8 cellular contexts compared by ENCODE assay signal in genomic region chrX:115650916-115651315, GRCh38.
DNase-seq lines count a peak whose midpoint lies in the region; ATAC-seq, FAIRE-seq and TF ChIP-seq lines count a peak whose summit lies in the region.

No MANE protein-coding gene starts in this region.

- H3K36me3 Mint-ChIP-seq in CD8-positive, alpha-beta memory T cell: no peaks in the 10 kb centered on the region

- no peaks in the 10 kb centered on the region for H3K27me3 ChIP-seq in lung (ENCODE audit: control insufficient read depth, insufficient read depth)
- no peaks in the 10 kb centered on the region for H3K27me3 ChIP-seq in CD8-positive, alpha-beta memory T cell (ENCODE audit: insufficient read depth, low read length, poor library complexity, severe bottlenecking)

- no peak overlapping the region for H3K27ac Mint-ChIP-seq in CD8-positive, alpha-beta memory T cell

- FAIRE-seq in A204.1 (lab: Jason Lieb, UNC): peak; percentile 29

- TF ChIP-seq CTCF in choroid plexus epithelial cell (conservative IDR thresholded peaks at IDR 0.05; ENCODE audit: low read depth, low read length): peak; percentile 72
- no peak for TF ChIP-seq CTCF in lung (IDR thresholded peaks at IDR 0.05; ENCODE audit: control extremely low read depth, extremely low read depth)

- peaks cover 0 to 4% of the 10 kb centered on the region in 2 donors for H3K27me3 Mint-ChIP-seq in CD8-positive, alpha-beta memory T cell

- H3K4me1 ChIP-seq in lung (ENCODE audit: control insufficient read depth in 2 of 2, insufficient read depth in 2 of 2, low read length in 2 of 2): no peaks in the 10 kb centered on the region
- H3K4me1 ChIP-seq in CD8-positive, alpha-beta memory T cell (ENCODE audit: insufficient read depth, low read length): no peaks in the 10 kb centered on the region

- H3K36me3 ChIP-seq in lung (ENCODE audit: control insufficient read depth in 2 of 2, insufficient read depth in 2 of 2, low read length in 2 of 2): no peaks in the 10 kb centered on the region
- no peaks in the 10 kb centered on the region for H3K36me3 ChIP-seq in CD8-positive, alpha-beta memory T cell (ENCODE audit: insufficient read depth, low read length)

- H3K4me3 ChIP-seq in choroid plexus epithelial cell (ENCODE audit: low read depth, low read length): no peak overlapping the region
- no peak overlapping the region for H3K4me3 ChIP-seq in lung
- H3K4me3 ChIP-seq in CD8-positive, alpha-beta memory T cell (ENCODE audit: low read length): no peak overlapping the region

- CTCF ChIA-PET in CD8-positive, alpha-beta memory T cell (lab: Charles Lee): no interaction called here

- POLR2A ChIA-PET in CD8-positive, alpha-beta memory T cell (lab: Charles Lee): no interaction called here

- DNase-seq in GM04504 (ENCODE audit: low read depth): peak; percentile 37
- peak; percentile 43 for DNase-seq in NCI-H526 treated with DMSO at 0.1 percent for 48 hours (lab: John Stamatoyannopoulos, UW)
- DNase-seq in choroid plexus epithelial cell (ENCODE audit: low read depth): peak; percentile 59
- peak; percentile 32 for DNase-seq in lung (ENCODE audit: low spot score)
- DNase-seq in CD8-positive, alpha-beta memory T cell: no peak

- 5 to 15% methylated on average over 2 of the region's 2 CpGs for WGBS in lung, 2 donors

- H3K9me3 Mint-ChIP-seq in CD8-positive, alpha-beta memory T cell: peaks cover 0 to 2% (median 0%) of the 10 kb centered on the region in 5 donors

- ATAC-seq in HG03469 (IDR thresholded peaks at IDR 0.05; ENCODE audit: unreplicated experiment) (peak; percentile 46), lung (ENCODE audit: insufficient read depth, low FRiP score) (no peak), GM19455 (IDR thresholded peaks at IDR 0.05; ENCODE audit: unreplicated experiment) (no peak)

- H3K4me1 Mint-ChIP-seq in CD8-positive, alpha-beta memory T cell: no peaks in the 10 kb centered on the region

- no peaks in the 10 kb centered on the region for H3K9me3 ChIP-seq in lung (ENCODE audit: control insufficient read depth in 2 of 2, insufficient read depth in 1 of 2, low read length in 1 of 2)
- H3K9me3 ChIP-seq in CD8-positive, alpha-beta memory T cell (ENCODE audit: low read length): no peaks in the 10 kb centered on the region

- no peak overlapping the region for H3K4me3 Mint-ChIP-seq in CD8-positive, alpha-beta memory T cell

- no peak overlapping the region for H3K27ac ChIP-seq in lung (ENCODE audit: low read depth in 1 of 2, low read length in 1 of 2)
- H3K27ac ChIP-seq in CD8-positive, alpha-beta memory T cell (ENCODE audit: low read depth, low read length): no peak overlapping the region

Comparison
In these comparisons a context has a peak if more than half of its experiments do, and no peak if none do; other contexts are left out.
1. DNase-seq: peak in GM04504 (single experiment), NCI-H526 treated with DMSO at 0.1 percent for 48 hours (single experiment), choroid plexus epithelial cell (single experiment) and lung (single experiment); none in CD8-positive, alpha-beta memory T cell (0 of 5).